9 cellular contexts compared by ENCODE assay signal in the genomic region with DNA sequence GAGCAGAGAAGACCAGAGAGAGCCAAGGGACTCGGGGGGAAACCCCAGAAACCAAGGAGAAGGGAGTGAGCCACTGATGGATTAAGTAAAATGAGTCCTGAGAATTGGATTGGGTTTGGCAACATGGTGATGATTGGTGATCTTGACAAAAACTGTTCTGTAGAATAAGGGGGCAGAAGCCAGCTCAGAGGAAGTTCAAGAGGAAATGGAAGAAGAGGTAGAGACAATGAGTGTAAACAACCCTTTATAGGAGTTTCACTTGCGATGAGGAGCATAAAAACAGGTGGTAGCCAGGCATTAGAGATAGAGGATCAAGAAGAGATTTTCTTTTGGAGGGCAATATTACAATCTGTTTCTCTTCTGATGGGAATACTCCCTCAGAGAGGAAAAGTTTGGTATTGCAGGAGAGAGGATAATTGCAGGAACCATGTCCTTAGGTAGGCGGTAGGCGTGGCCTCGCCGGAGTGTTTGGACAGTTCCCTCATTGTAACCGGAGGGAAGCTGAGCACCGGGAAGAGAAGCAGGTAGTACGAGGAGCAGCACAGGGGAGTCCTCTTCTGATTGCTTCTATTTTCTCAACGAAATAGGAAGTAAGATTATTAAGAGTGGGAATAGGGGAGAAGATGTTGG.
DNase-seq lines count a peak whose midpoint lies in the region; ATAC-seq and TF ChIP-seq lines count a peak whose summit lies in the region.
"Had no signal": no experiment of that assay in that cellular context is flagged by ENCODE, and none has a peak within 500 bp of the region (broad histone marks: within the 10 kb centered on the region; RNA-seq: fewer than 3 reads in every experiment).

No MANE protein-coding gene starts in this region.

- H3K27ac ChIP-seq in upper lobe of left lung = no peak overlapping the region

- DNase-seq in SIG-M5 treated with dmso at 0.1 percent for 504 hours (lab: John Stamatoyannopoulos, UW; ENCODE audit: unreplicated experiment) (peak; percentile 50), SIG-M5 (lab: John Stamatoyannopoulos, UW) (no peak), NCI-H69 (lab: John Stamatoyannopoulos, UW) (peak; percentile 82), iPS DF 4.7 (ENCODE audit: extremely low read depth, low spot score) (peak; percentile 22), upper lobe of left lung (peak in 1 of 2 donors; percentile 86), hippocampal formation (lab: John Stamatoyannopoulos, UW) (no peak)
- DNase-seq in activated CD4-positive, alpha-beta T cell treated with anti-CD3 and anti-CD28 coated beads for 1 hour = no peak
- DNase-seq: activated T-cell treated with anti-CD3 and anti-CD28 coated beads, Interleukin-2, amount 50 U/mL, for 4 hours had no signal

- ATAC-seq in upper lobe of left lung (ENCODE audit: low FRiP score in 2 of 2) (peak; percentile 24 to 50), GM18870 (IDR thresholded peaks at IDR 0.05; ENCODE audit: unreplicated experiment) (no peak)

- TF ChIP-seq POLR2A in upper lobe of left lung (IDR thresholded peaks at IDR 0.05) = no peak

- no peaks in the 10 kb centered on the region for H3K36me3 ChIP-seq in upper lobe of left lung

- no peaks in the 10 kb centered on the region for H3K9me3 ChIP-seq in upper lobe of left lung

- H3K4me3 ChIP-seq in upper lobe of left lung = no peak overlapping the region

- WGBS in upper lobe of left lung, 2 donors = 36 to 39% methylated on average over 10 of the region's 10 CpGs

- TF ChIP-seq CTCF in upper lobe of left lung (IDR thresholded peaks at IDR 0.05) = peak in 3 of 6 experiments; percentile 24 to 51 (median 29)

- H3K4me1 ChIP-seq in upper lobe of left lung = peaks cover 0 to 17% (median 5%) of the 10 kb centered on the region in 4 donors

- TF ChIP-seq EP300 in upper lobe of left lung (IDR thresholded peaks at IDR 0.05) = no peak

- H3K27me3 ChIP-seq in upper lobe of left lung = no peaks in the 10 kb centered on the region

Comparison
In these comparisons a context has a peak if more than half of its experiments do, and no peak if none do; other contexts are left out.
1. DNase-seq: peak in SIG-M5 treated with dmso at 0.1 percent for 504 hours (single experiment), NCI-H69 (single experiment) and iPS DF 4.7 (single experiment); none in SIG-M5 (single experiment), hippocampal formation (0 of 2) and activated CD4-positive, alpha-beta T cell treated with anti-CD3 and anti-CD28 coated beads for 1 hour (single experiment).